ENCODE assay signal across 17 cellular contexts in genomic region chr10:80150172-80150571, GRCh38. TPM values are rescaled to one million over a fixed set of nuclear protein-coding genes. Genes with fewer than 3 reads are reported as not detected.
DNase-seq lines count a peak whose midpoint lies in the region; ATAC-seq, FAIRE-seq and TF ChIP-seq lines count a peak whose summit lies in the region.
"Had no signal": no experiment of that assay in that cellular context is flagged by ENCODE, and none has a peak within 500 bp of the region (broad histone marks: within the 10 kb centered on the region; RNA-seq: fewer than 3 reads in every experiment).

No MANE protein-coding gene starts in this region.

- H3K4me1 ChIP-seq in CD8-positive, alpha-beta T cell (ENCODE audit: insufficient read depth, low read length), result peaks cover under 1% of the 10 kb centered on the region
- H3K4me1 ChIP-seq in IMR-90 (ENCODE audit: control insufficient read depth, insufficient read depth, low read length) (peaks cover 11% of the 10 kb centered on the region), K562 (replicated peaks in 1 of 2; ENCODE audit: control insufficient read depth in 2 of 2, insufficient read depth in 2 of 2, low read length in 2 of 2) (no peaks in the 10 kb centered on the region)
- H3K4me1 ChIP-seq: BE2C had no signal

- H3K27ac ChIP-seq in CD8-positive, alpha-beta T cell (ENCODE audit: low read depth, low read length), result no peak overlapping the region
- H3K27ac ChIP-seq in IMR-90 (ENCODE audit: insufficient read depth, low read length) (no peak overlapping the region), K562 (ENCODE audit: extremely low read depth, low read depth, low read length) (no peak overlapping the region)
- H3K27ac ChIP-seq: PC-9, SK-N-MC had no signal

- H3K79me1 ChIP-seq in IMR-90 (ENCODE audit: low read depth in 1 of 2, low read length in 2 of 2), result peaks cover 18 to 39% of the 10 kb centered on the region in 2 experiments

- H2BK5ac ChIP-seq in IMR-90 (ENCODE audit: low read depth, low read length, poor library complexity, severe bottlenecking), result no peak overlapping the region

- H2BK120ac ChIP-seq in IMR-90 (ENCODE audit: low read depth, low read length), result no peak overlapping the region

- no peak overlapping the region for H3K4ac ChIP-seq in IMR-90 (ENCODE audit: low read depth, low read length)

- H4K20me1 ChIP-seq in IMR-90 (ENCODE audit: insufficient read depth, low read length) (peaks cover 7% of the 10 kb centered on the region), K562 (replicated peaks; ENCODE audit: control insufficient read depth, insufficient read depth, low read length) (no peaks in the 10 kb centered on the region)

- H3K27me3 Mint-ChIP-seq in CD8-positive, alpha-beta T cell (ENCODE audit: low read depth), result no peaks in the 10 kb centered on the region
- H3K27me3 Mint-ChIP-seq in naive thymus-derived CD8-positive, alpha-beta T cell, result no peaks in the 10 kb centered on the region

- peaks cover 11% of the 10 kb centered on the region for H3K36me3 ChIP-seq in CD8-positive, alpha-beta T cell (ENCODE audit: insufficient read depth, low read length)
- H3K36me3 ChIP-seq in IMR-90 (ENCODE audit: control insufficient read depth, insufficient read depth, low read length) (peaks cover 34% of the 10 kb centered on the region), K562 (ENCODE audit: control insufficient read depth, insufficient read depth, low read length) (peaks cover 34% of the 10 kb centered on the region; the same call in 2 of the 3 replicates)
- H3K36me3 ChIP-seq: BE2C had no signal

- H2AK9ac ChIP-seq in IMR-90 (replicated peaks; ENCODE audit: low read depth, low read length, poor library complexity), result no peak overlapping the region

- WGBS in IMR-90 (ENCODE audit: extremely low coverage in 2 of 2, insufficient read length in 1 of 2), 2 experiments, result no CpG with 5 or more reads among the region's 2 CpGs
- 50% methylated on average over 2 of the region's 2 CpGs for WGBS in K562 (ENCODE audit: insufficient coverage, low coverage, missing lambda C conversion rate)

- dilution Hi-C loops in IMR-90 (cut with HindIII; ENCODE audit: low sequenced_read_pairs, unreplicated experiment), result no loop called here

- H3K4me1 Mint-ChIP-seq in CD8-positive, alpha-beta T cell (ENCODE audit: low read depth), result peaks cover 10% of the 10 kb centered on the region
- H3K4me1 Mint-ChIP-seq in naive thymus-derived CD8-positive, alpha-beta T cell, result peaks cover 4 to 20% (median 12%) of the 10 kb centered on the region in 4 donors

- DNase-seq in CD8-positive, alpha-beta T cell, result no peak
- no peak for DNase-seq in IMR-90
- no peak for DNase-seq in K562 (ENCODE audit: extremely low read depth in 1 of 4, low spot score in 3 of 4)
- peak in 1 of 10 donors; percentile 10 for DNase-seq in naive thymus-derived CD8-positive, alpha-beta T cell
- no peak for DNase-seq in NCI-H345 (lab: John Stamatoyannopoulos, UW)
- DNase-seq in SHP77 treated with DMSO at 0.1 percent for 48 hours (lab: John Stamatoyannopoulos, UW), result no peak
- DNase-seq: BE2C, EL, H9, NCI-H1048, NCI-H1694, NCI-H2107, NCI-H69, PC-9 had no signal

- no peaks in the 10 kb centered on the region for H3K79me2 ChIP-seq in K562 (ENCODE audit: control insufficient read depth, insufficient read depth, low read length)

- H3K9ac ChIP-seq in IMR-90 (ENCODE audit: low read depth, low read length) (no peak overlapping the region), K562 (ENCODE audit: insufficient read depth in 1 of 2, low read depth in 2 of 2, low read length in 2 of 2) (no peak overlapping the region)

- H3K4me3 ChIP-seq in CD8-positive, alpha-beta T cell (ENCODE audit: low read depth, low read length), result no peak overlapping the region
- H3K4me3 ChIP-seq in IMR-90 (ENCODE audit: insufficient read depth, low read depth, low read length) (no peak overlapping the region), K562 (no peak overlapping the region)
- H3K4me3 ChIP-seq: PC-9, SK-N-MC had no signal

- no peak overlapping the region for H3K4me3 Mint-ChIP-seq in CD8-positive, alpha-beta T cell
- H3K4me3 Mint-ChIP-seq in naive thymus-derived CD8-positive, alpha-beta T cell, result no peak overlapping the region
- H3K4me3 Mint-ChIP-seq: H9 had no signal

- no peak overlapping the region for H3K14ac ChIP-seq in IMR-90 (replicated peaks; ENCODE audit: low read depth, low read length)

- peaks cover 4% of the 10 kb centered on the region for H3K9me3 ChIP-seq in CD8-positive, alpha-beta T cell (ENCODE audit: low read length)
- no peaks in the 10 kb centered on the region for H3K9me3 ChIP-seq in IMR-90 (ENCODE audit: control insufficient read depth, insufficient read depth, low read length)
- H3K9me3 ChIP-seq in K562 (replicated peaks; ENCODE audit: control insufficient read depth, insufficient read depth, low read depth, low read length), result 0 out of 2 replicates have a peak, but pooled peaks cover 4% of the 10 kb centered on the region
- H3K9me3 ChIP-seq: BE2C had no signal

- CTCF ChIA-PET in CD8-positive, alpha-beta T cell (lab: Charles Lee), result interaction anchor here (1.0 to 8.9 kb wide), 4 partner anchors 24 to 72 kb away, joined by 3 to 125 read pairs (median 10); no protein-coding TSS in a partner anchor
- CTCF ChIA-PET in IMR-90 (lab: Yijun Ruan, JAX), result interaction anchor here (0.9 kb wide), 1 partner anchor 18 kb away, joined by 4 read pairs; no protein-coding TSS in a partner anchor
- CTCF ChIA-PET in K562 (lab: Yijun Ruan, JAX; ENCODE audit: low intra/inter-chr PET ratio), result no interaction called here

- H4K8ac ChIP-seq in IMR-90 (ENCODE audit: low read depth in 2 of 2, low read length in 2 of 2), result no peak overlapping the region

- peak overlapping the region; percentile 6; the same call in 1 of the 2 replicates for H4K91ac ChIP-seq in IMR-90 (ENCODE audit: insufficient read depth, low read depth, low read length)

- FAIRE-seq in K562 (lab: Jason Lieb, UNC), result no peak

- H3K4me2 ChIP-seq in IMR-90 (ENCODE audit: low read depth, low read length) (no peak overlapping the region), K562 (ENCODE audit: insufficient read depth, low read length) (no peak overlapping the region)
- H3K4me2 ChIP-seq: PC-9 had no signal

- TF ChIP-seq EP300 in K562 (IDR thresholded peaks at IDR 0.05; ENCODE audit: low read length), result no peak

- TF ChIP-seq POLR2A in IMR-90 (IDR thresholded peaks at IDR 0.05; ENCODE audit: low read depth, low read length), result no peak
- no peak for TF ChIP-seq POLR2A in K562 (conservative IDR thresholded peaks at IDR 0.05)

- no peak overlapping the region for H4K5ac ChIP-seq in IMR-90 (ENCODE audit: low read depth, low read length)

- POLR2A ChIA-PET in CD8-positive, alpha-beta T cell (lab: Charles Lee), result interaction anchor here (0.9 to 1.6 kb wide), 4 partner anchors 11 to 72 kb away, joined by 3 to 5 read pairs (median 4); no protein-coding TSS in a partner anchor
- POLR2A ChIA-PET in IMR-90 (lab: Charles Lee; ENCODE audit: unreplicated experiment) (interaction anchor here (0.6 kb wide), 1 partner anchor 263 kb away, joined by 3 read pairs; no protein-coding TSS in a partner anchor), K562 (lab: Yijun Ruan, JAX) (interaction anchor here (1.2 to 1.6 kb wide), 2 partner anchors 30 to 53 kb away, joined by 3 to 6 read pairs; no protein-coding TSS in a partner anchor)
- POLR2A ChIA-PET in naive thymus-derived CD8-positive, alpha-beta T cell (lab: Charles Lee), result interaction anchor here (1.1 kb wide), 1 partner anchor 55 kb away, joined by 3 read pairs; no protein-coding TSS in a partner anchor

- no peak overlapping the region for H2BK20ac ChIP-seq in IMR-90 (ENCODE audit: low read depth, low read length)

- no peak overlapping the region for H2BK15ac ChIP-seq in IMR-90 (ENCODE audit: low read depth, low read length)

- no TSS peak for BruUV-seq in IMR-90 (replicated peaks; lab: Mats Ljungman, UMichigan)
- TSS peak; percentile 15 for BruUV-seq in K562 (replicated peaks; lab: Mats Ljungman, UMichigan)

- H3K9me3 Mint-ChIP-seq in CD8-positive, alpha-beta T cell, result peaks cover 10% of the 10 kb centered on the region
- peaks cover 0 to 21% (median 10%) of the 10 kb centered on the region in 9 donors for H3K9me3 Mint-ChIP-seq in naive thymus-derived CD8-positive, alpha-beta T cell

- in situ Hi-C loops in IMR-90 (cut with MboI; ENCODE audit: low sequenced_read_pairs), result loop anchor here (10.0 to 25.0 kb wide), 2 partner anchors 55 to 312 kb away; partner anchors contain the start of genes ANXA11 and TSPAN14
- in situ Hi-C loops in K562 (cut with MboI), result loop anchor here (5.0 kb wide), 1 partner anchor 62 kb away; no protein-coding TSS in a partner anchor

- H3K27me3 ChIP-seq in CD8-positive, alpha-beta T cell (ENCODE audit: insufficient read depth, low read length), result no peaks in the 10 kb centered on the region
- H3K27me3 ChIP-seq in IMR-90 (ENCODE audit: control insufficient read depth, insufficient read depth, low read length) (no peaks in the 10 kb centered on the region), K562 (ENCODE audit: control insufficient read depth in 2 of 2, insufficient read depth in 2 of 2, low read length in 2 of 2) (no peaks in the 10 kb centered on the region)
- H3K27me3 ChIP-seq: BE2C had no signal

- intact Hi-C loops in CD8-positive, alpha-beta T cell (cut with DNase I, micrococcal nuclease), result no loop called here
- intact Hi-C loops in IMR-90 (cut with micrococcal nuclease) (no loop called here), K562 (cut with micrococcal nuclease) (no loop called here)

- no peak overlapping the region for H2AK5ac ChIP-seq in IMR-90 (ENCODE audit: low read depth, low read length)

- no peak overlapping the region for H3K23ac ChIP-seq in IMR-90 (ENCODE audit: low read depth, low read length)

- peaks cover 67% of the 10 kb centered on the region for H3K36me3 Mint-ChIP-seq in CD8-positive, alpha-beta T cell
- H3K36me3 Mint-ChIP-seq in naive thymus-derived CD8-positive, alpha-beta T cell, result peaks cover 26 to 73% (median 49%) of the 10 kb centered on the region in 3 donors

- TF ChIP-seq CTCF in CD8-positive, alpha-beta T cell (IDR thresholded peaks at IDR 0.05), result no peak
- TF ChIP-seq CTCF in IMR-90 (conservative IDR thresholded peaks at IDR 0.05; ENCODE audit: low read depth, low read length) (no peak), K562 (IDR thresholded peaks at IDR 0.05 in 2 of 3, conservative IDR thresholded peaks at IDR 0.05 in 1 of 3; ENCODE audit: insufficient read depth in 2 of 3, low read depth in 1 of 3, low read length in 3 of 3) (no peak)

- no peak overlapping the region for H3K56ac ChIP-seq in IMR-90 (ENCODE audit: extremely low read depth, insufficient read depth, low read length)

- no peak for ATAC-seq in CD8-positive, alpha-beta T cell
- ATAC-seq in IMR-90 (ENCODE audit: low read depth) (no peak), K562 (no peak), GM21619 (IDR thresholded peaks at IDR 0.05; ENCODE audit: unreplicated experiment) (no peak)
- ATAC-seq in naive thymus-derived CD8-positive, alpha-beta T cell, result no peak

- H3K27ac Mint-ChIP-seq in CD8-positive, alpha-beta T cell, result peak overlapping the region; percentile 80
- peak overlapping the region in 9 of 10 donors; percentile 7 to 82 (median 73) for H3K27ac Mint-ChIP-seq in naive thymus-derived CD8-positive, alpha-beta T cell
- H3K27ac Mint-ChIP-seq: H9 had no signal

- H3K9me1 ChIP-seq in IMR-90 (ENCODE audit: insufficient read depth, low read length), result peaks cover 25% of the 10 kb centered on the region
- H3K9me1 ChIP-seq in K562 (ENCODE audit: control insufficient read depth, insufficient read depth, low read length), result no peaks in the 10 kb centered on the region

- TF ChIP-seq RAD21 in IMR-90 (IDR thresholded peaks at IDR 0.05; ENCODE audit: low read length) (no peak), K562 (CRISPR knock-in tag; conservative IDR thresholded peaks at IDR 0.05 in 1 of 2, IDR thresholded peaks at IDR 0.05 in 1 of 2) (no peak)

- no peak overlapping the region for H3K18ac ChIP-seq in IMR-90 (ENCODE audit: low read depth, low read length)

- no peak overlapping the region for H2AFZ ChIP-seq in IMR-90 (replicated peaks; ENCODE audit: low read length, poor library complexity)
- no peak overlapping the region for H2AFZ ChIP-seq in K562 (ENCODE audit: low read depth, low read length)
- H2AFZ ChIP-seq: PC-9 had no signal

RNA-seq across cellular contexts. Expression of gene PLAC9, which starts 17.6 kb away (rescaled TPM):
- total RNA-seq in CD8-positive, alpha-beta T cell, result not detected
- 1.6 and 1.9 TPM in 2 replicates for total RNA-seq in IMR-90 (2012; rRNA removed)
- polyA plus RNA-seq in IMR-90 (2012; rRNA removed), result 12.2 and 15.6 TPM in 2 replicates
- polyA plus RNA-seq in IMR-90 (2012; cell fraction: cytosol; rRNA removed), result 8.4 and 13.4 TPM in 2 replicates
- polyA plus RNA-seq in IMR-90 (2012; cell fraction: nucleus; rRNA removed; ENCODE audit: low replicate concordance), result 2.1 and 3.1 TPM in 2 replicates
- not detected in 2 replicates for total RNA-seq in K562 (2011; cell fraction: chromatin; rRNA removed; ENCODE audit: low replicate concordance)
- total RNA-seq in K562 (2011; cell fraction: nucleolus; rRNA removed), result not detected in 2 replicates
- total RNA-seq in K562 (2011; cell fraction: nucleoplasm; rRNA removed), result not detected in 2 replicates
- not detected in 2 replicates for total RNA-seq in K562 (2014; rRNA removed)
- total RNA-seq in K562 (2014; rRNA removed; fragmentation: Illumina TruSeq; extraction: Trizol), result not detected in 2 replicates
- total RNA-seq in K562 (2015; rRNA removed; fragmentation: Illumina TruSeq; extraction: Trizol), result not detected in 2 replicates
- total RNA-seq in K562 (2021), result not detected in 2 replicates
- not detected in 2 replicates for polyA plus RNA-seq in K562 (2011; rRNA removed)
- not detected in 2 replicates for polyA plus RNA-seq in K562 (2011; cell fraction: cytosol; rRNA removed)
- polyA plus RNA-seq in K562 (2011; cell fraction: nucleus; rRNA removed), result not detected in 2 replicates
- polyA plus RNA-seq in K562 (2012), result 0.20 TPM in 1 of 2 replicates, not detected in the other
- polyA plus RNA-seq in K562 (2014; fragmentation: Illumina TruSeq; extraction: Trizol), result not detected in 2 replicates
- polyA plus RNA-seq in K562 (2014; fragmentation: Nextera tagmentation; extraction: Ambion mirVana), result not detected
- polyA plus RNA-seq in K562 (2014; rRNA removed), result not detected in 2 replicates
- polyA minus RNA-seq in K562 (2011; rRNA and poly(A)+ RNA removed), result not detected in 2 replicates
- polyA minus RNA-seq in K562 (2011; cell fraction: cytosol; rRNA and poly(A)+ RNA removed), result not detected in 2 replicates
- not detected in 2 replicates for polyA minus RNA-seq in K562 (2011; cell fraction: nucleus; rRNA and poly(A)+ RNA removed)
- total RNA-seq in naive thymus-derived CD8-positive, alpha-beta T cell, result not detected
- polyA plus RNA-seq in naive thymus-derived CD8-positive, alpha-beta T cell, result under 1 TPM in 1 of 3 donors, not detected in 2; 0.32 TPM
- total RNA-seq: HT1080, PC-9 had no signal

RNA-seq across cellular contexts. Expression of gene ANXA11, which starts 55.2 kb away (rescaled TPM):
- 100 to 1,000 TPM; 136 to 141 TPM for total RNA-seq in CD8-positive, alpha-beta T cell
- total RNA-seq in IMR-90 (2012; rRNA removed), result 39.4 and 40.8 TPM in 2 replicates
- 109 and 114 TPM in 2 replicates for polyA plus RNA-seq in IMR-90 (2012; rRNA removed)
- polyA plus RNA-seq in IMR-90 (2012; cell fraction: cytosol; rRNA removed), result 104 and 105 TPM in 2 replicates
- 86.2 and 114 TPM in 2 replicates for polyA plus RNA-seq in IMR-90 (2012; cell fraction: nucleus; rRNA removed; ENCODE audit: low replicate concordance)
- total RNA-seq in K562 (2011; cell fraction: chromatin; rRNA removed; ENCODE audit: low replicate concordance), result 76.5 and 119 TPM in 2 replicates
- total RNA-seq in K562 (2011; cell fraction: nucleolus; rRNA removed), result 60.7 and 61.5 TPM in 2 replicates
- total RNA-seq in K562 (2011; cell fraction: nucleoplasm; rRNA removed), result 69.1 and 105 TPM in 2 replicates
- total RNA-seq in K562 (2014; rRNA removed), result 109 and 153 TPM in 2 replicates
- 107 and 116 TPM in 2 replicates for total RNA-seq in K562 (2014; rRNA removed; fragmentation: Illumina TruSeq; extraction: Trizol)
- total RNA-seq in K562 (2015; rRNA removed; fragmentation: Illumina TruSeq; extraction: Trizol), result 148 and 173 TPM in 2 replicates
- total RNA-seq in K562 (2021), result 182 and 201 TPM in 2 replicates
- 110 and 146 TPM in 2 replicates for polyA plus RNA-seq in K562 (2011; rRNA removed)
- 75.9 and 170 TPM in 2 replicates for polyA plus RNA-seq in K562 (2011; cell fraction: cytosol; rRNA removed)
- 61.3 and 66.0 TPM in 2 replicates for polyA plus RNA-seq in K562 (2011; cell fraction: nucleus; rRNA removed)
- 265 and 356 TPM in 2 replicates for polyA plus RNA-seq in K562 (2012)
- polyA plus RNA-seq in K562 (2014; fragmentation: Illumina TruSeq; extraction: Trizol), result 212 and 243 TPM in 2 replicates
- 10 to 100 TPM; 43.6 to 70.0 TPM for polyA plus RNA-seq in K562 (2014; fragmentation: Nextera tagmentation; extraction: Ambion mirVana)
- polyA plus RNA-seq in K562 (2014; rRNA removed), result 95.7 and 97.6 TPM in 2 replicates
- polyA minus RNA-seq in K562 (2011; rRNA and poly(A)+ RNA removed), result 62.3 and 65.3 TPM in 2 replicates
- 86.2 and 98.5 TPM in 2 replicates for polyA minus RNA-seq in K562 (2011; cell fraction: cytosol; rRNA and poly(A)+ RNA removed)
- polyA minus RNA-seq in K562 (2011; cell fraction: nucleus; rRNA and poly(A)+ RNA removed), result 25.7 and 32.5 TPM in 2 replicates
- total RNA-seq in naive thymus-derived CD8-positive, alpha-beta T cell, result 100 to 1,000 TPM; 199 to 225 TPM
- polyA plus RNA-seq in naive thymus-derived CD8-positive, alpha-beta T cell, result 100 to 1,000 TPM; 199 to 294 (median 265) TPM
